In genomic region chr21:36517366-36518075, GRCh38 we compare ENCODE assay signal across 34 cellular contexts. TPM values are rescaled to one million over a fixed set of nuclear protein-coding genes. Genes with fewer than 3 reads are reported as not detected.
"Had no signal": no experiment of that assay in that cellular context is flagged by ENCODE, and none has a peak within 500 bp of the region (broad histone marks: within the 10 kb centered on the region; RNA-seq: fewer than 3 reads in every experiment).

No MANE protein-coding gene starts in this region.

- H3K27me3 ChIP-seq: ascending aorta, breast epithelium, cardiac muscle cell, colonic mucosa had no signal

- FAIRE-seq: endometrium, endothelial cell of umbilical vein had no signal

- DNase-seq: activated CD4-positive, alpha-beta memory T cell treated with anti-CD3 and anti-CD28 coated beads for 36 hours; activated CD4-positive, alpha-beta T cell treated with anti-CD3 and anti-CD28 coated beads for 36 hours; activated CD4-positive, alpha-beta T cell treated with anti-CD3 and anti-CD28 coated beads, Interleukin-2, amount 10 ng/mL, durations not matched to agents 24 days and 14 days; activated CD4-positive, CD25-positive, alpha-beta regulatory T cell; activated CD4-positive, CD25-positive, alpha-beta regulatory T cell treated with anti-CD3 and anti-CD28 coated beads, Interleukin-2, amount 50 U/mL, for 72 hours; activated CD8-positive, alpha-beta memory T cell treated with anti-CD3 and anti-CD28 coated beads, Interleukin-2, amount 10 ng/mL, durations not matched to agents 7 days and 5 days; activated CD8-positive, alpha-beta memory T cell treated with anti-CD3 and anti-CD28 coated beads, Interleukin-2, amount 50 U/mL, for 4 hours; activated CD8-positive, alpha-beta T cell treated with anti-CD3 and anti-CD28 coated beads, Interleukin-2, amount 10 ng/mL, durations not matched to agents 7 days and 5 days; activated effector memory CD4-positive, alpha-beta T cell treated with anti-CD3 and anti-CD28 coated beads, Interleukin-2, amount 50 U/mL, for 16 hours; activated naive CD4-positive, alpha-beta T cell treated with anti-CD3 and anti-CD28 coated beads, Interleukin-2, amount 10 ng/mL, durations not matched to agents 7 days and 5 days; activated naive CD8-positive, alpha-beta T cell treated with anti-CD3 and anti-CD28 coated beads, Interleukin-2, amount 10 ng/mL, durations not matched to agents 7 days and 5 days; activated T-cell treated with anti-CD3 and anti-CD28 coated beads, Interleukin-2, amount 50 U/mL, for 1 hour; activated T-cell treated with anti-CD3 and anti-CD28 coated beads, Interleukin-2, amount 50 U/mL, for 48 hours; central memory CD4-positive, alpha-beta T cell; cerebellar nuclear complex; colonic mucosa; effector CD8-positive, alpha-beta T cell; esophagus squamous epithelium; foreskin melanocyte; heart right ventricle; hippocampal formation had no signal

- H3K4me3 ChIP-seq: ascending aorta, breast epithelium, cardiac muscle cell, colonic mucosa, esophagus squamous epithelium, gastroesophageal sphincter, heart right ventricle had no signal

- H3K4me1 ChIP-seq: ascending aorta, breast epithelium, colonic mucosa, esophagus squamous epithelium, gastroesophageal sphincter, heart right ventricle had no signal

- H3K36me3 ChIP-seq: ascending aorta, breast epithelium, cardiac muscle cell, colonic mucosa, esophagus squamous epithelium, gastroesophageal sphincter, heart right ventricle had no signal

- H3K9me3 ChIP-seq: ascending aorta, breast epithelium, colonic mucosa, esophagus squamous epithelium, gastroesophageal sphincter, heart right ventricle had no signal

- H3K27ac ChIP-seq: ascending aorta, breast epithelium, cardiac muscle cell, colonic mucosa, epithelial cell of prostate, esophagus squamous epithelium, gastroesophageal sphincter, heart right ventricle had no signal

- ATAC-seq: activated CD4-positive, alpha-beta T cell treated with anti-CD3 and anti-CD28 coated beads for 36 hours; activated CD8-positive, alpha-beta memory T cell treated with anti-CD3 and anti-CD28 coated beads, Interleukin-2, amount 10 ng/mL, durations not matched to agents 7 days and 5 days; activated CD8-positive, alpha-beta T cell treated with anti-CD3 and anti-CD28 coated beads, Interleukin-2, amount 10 ng/mL, durations not matched to agents 7 days and 5 days; activated naive CD4-positive, alpha-beta T cell treated with anti-CD3 and anti-CD28 coated beads, Interleukin-2, amount 50 U/mL, for 72 hours; gastroesophageal sphincter; heart right ventricle had no signal

RNA-seq across cellular contexts. Expression of gene CLDN14, which starts 37.6 kb away (rescaled TPM):
- total RNA-seq: activated CD4-positive, alpha-beta memory T cell treated with anti-CD3 and anti-CD28 coated beads for 36 hours; activated CD4-positive, alpha-beta T cell treated with anti-CD3 and anti-CD28 coated beads for 36 hours; activated CD4-positive, alpha-beta T cell treated with anti-CD3 and anti-CD28 coated beads, Interleukin-2, amount 10 ng/mL, durations not matched to agents 24 days and 14 days; activated CD8-positive, alpha-beta memory T cell treated with anti-CD3 and anti-CD28 coated beads for 36 hours; activated CD8-positive, alpha-beta memory T cell treated with anti-CD3 and anti-CD28 coated beads, Interleukin-2, amount 10 ng/mL, durations not matched to agents 7 days and 5 days; activated CD8-positive, alpha-beta T cell treated with anti-CD3 and anti-CD28 coated beads, Interleukin-2, amount 10 ng/mL, durations not matched to agents 7 days and 5 days; activated naive CD4-positive, alpha-beta T cell treated with anti-CD3 and anti-CD28 coated beads, Interleukin-2, amount 50 U/mL, for 72 hours; activated naive CD8-positive, alpha-beta T cell treated with anti-CD3 and anti-CD28 coated beads, Interleukin-2, amount 10 ng/mL, durations not matched to agents 7 days and 5 days; activated T-helper 1 cell treated with anti-CD3 and anti-CD28 coated beads, Interleukin-12 subunit alpha, Interleukin-12 subunit beta, Interleukin-2, Interleukin-4 antibody, amounts not matched to agents 30 ng/mL and 10 ng/mL and 1 ng/mL, durations not matched to agents 14 hours and 24 hours and 36 hours; activated T-helper 2 cell treated with anti-CD3 and anti-CD28 coated beads, Interferon-gamma antibody, Interleukin-2, Interleukin-4, amounts not matched to agents 10 μg/mL and 5 μg/mL and 100 μg/mL, durations not matched to agents 14 hours and 24 hours and 36 hours; ascending aorta; breast epithelium; cardiac muscle cell; esophagus squamous epithelium; fibroblast of lung; fibroblast of villous mesenchyme; heart right ventricle had no signal
- polyA plus RNA-seq: cardiac muscle cell, fibroblast of lung had no signal
